Comparison of ENCODE assay signal across 31 cellular contexts in genomic region chr14:67782090-67782489, GRCh38.
"Had no signal": no experiment of that assay in that cellular context is flagged by ENCODE, and none has a peak within 500 bp of the region (broad histone marks: within the 10 kb centered on the region; RNA-seq: fewer than 3 reads in every experiment).

No MANE protein-coding gene starts in this region.

- H3K9me3 ChIP-seq: adrenal gland, body of pancreas, esophagus squamous epithelium had no signal

- DNase-seq: activated B cell treated with CpG ODN at 0.5 μM for 24 hours; activated CD4-positive, alpha-beta T cell treated with anti-CD3 and anti-CD28 coated beads for 48 hours; activated CD4-positive, alpha-beta T cell treated with anti-CD3 and anti-CD28 coated beads, Interleukin-2, amount 50 U/mL, for 1 hour; activated CD4-positive, alpha-beta T cell treated with anti-CD3 and anti-CD28 coated beads, Interleukin-2, amount 50 U/mL, for 48 hours; activated CD8-positive, alpha-beta memory T cell treated with anti-CD3 and anti-CD28 coated beads for 24 hours; activated CD8-positive, alpha-beta T cell treated with anti-CD3 and anti-CD28 coated beads for 36 hours; activated effector memory CD4-positive, alpha-beta T cell treated with anti-CD3 and anti-CD28 coated beads, Interleukin-2, amount 50 U/mL, for 16 hours; activated naive CD4-positive, alpha-beta T cell treated with anti-CD3 and anti-CD28 coated beads for 36 hours; activated naive CD8-positive, alpha-beta T cell treated with anti-CD3 and anti-CD28 coated beads for 36 hours; activated naive CD8-positive, alpha-beta T cell treated with anti-CD3 and anti-CD28 coated beads, Interleukin-2, amount 50 U/mL, for 24 hours; activated T-cell treated with anti-CD3 and anti-CD28 coated beads, Interleukin-2, amount 50 U/mL, for 4 hours; adrenal gland; amygdala; aorta; body of pancreas; caudate nucleus; cortex of kidney; dermis blood vessel endothelial cell; effector CD4-positive, alpha-beta T cell; effector memory CD8-positive, alpha-beta T cell; esophagus squamous epithelium; foreskin fibroblast; T-helper 1 cell; T-helper 17 cell; T1000; WERI-Rb-1 had no signal

- ATAC-seq: activated CD4-positive, CD25-positive, alpha-beta regulatory T cell treated with anti-CD3 and anti-CD28 coated beads, Interleukin-2, amount 50 U/mL, for 24 hours; activated CD8-positive, alpha-beta T cell treated with anti-CD3 and anti-CD28 coated beads for 36 hours; activated naive CD8-positive, alpha-beta T cell treated with anti-CD3 and anti-CD28 coated beads, Interleukin-2, amount 50 U/mL, for 24 hours; activated T-cell treated with anti-CD3 and anti-CD28 coated beads, Interleukin-2, amount 50 U/mL, for 4 hours; body of pancreas; effector memory CD8-positive, alpha-beta T cell; T-helper 17 cell had no signal

- H3K9me3 Mint-ChIP-seq: activated B cell treated with CpG ODN at 0.5 μM for 24 hours; activated CD8-positive, alpha-beta T cell treated with anti-CD3 and anti-CD28 coated beads for 36 hours; activated naive CD4-positive, alpha-beta T cell treated with anti-CD3 and anti-CD28 coated beads for 36 hours; activated naive CD4-positive, alpha-beta T cell treated with anti-CD3 and anti-CD28 coated beads, Interleukin-2, amount 50 U/mL, for 24 hours; activated naive CD8-positive, alpha-beta T cell treated with anti-CD3 and anti-CD28 coated beads for 36 hours; activated naive CD8-positive, alpha-beta T cell treated with anti-CD3 and anti-CD28 coated beads, Interleukin-2, amount 50 U/mL, for 24 hours; activated T-cell treated with anti-CD3 and anti-CD28 coated beads, Interleukin-2, amount 50 U/mL, for 4 hours; activated T-helper 2 cell treated with anti-CD3 and anti-CD28 coated beads, Interferon-gamma antibody, Interleukin-2, Interleukin-4, amounts not matched to agents 10 μg/mL and 5 μg/mL and 100 μg/mL, durations not matched to agents 14 hours and 24 hours and 36 hours; effector memory CD8-positive, alpha-beta T cell; T-helper 2 cell treated with Interferon-gamma antibody and Interleukin-4, amounts not matched to agents 5 μg/mL and 100 μg/mL, for 36 hours had no signal

- H3K4me1 Mint-ChIP-seq: activated B cell treated with CpG ODN at 0.5 μM for 24 hours; activated naive CD4-positive, alpha-beta T cell treated with anti-CD3 and anti-CD28 coated beads, Interleukin-2, amount 50 U/mL, for 24 hours; activated naive CD8-positive, alpha-beta T cell treated with anti-CD3 and anti-CD28 coated beads for 36 hours had no signal

- H3K4me3 ChIP-seq: adrenal gland, body of pancreas, esophagus squamous epithelium had no signal

- H3K4me3 Mint-ChIP-seq: activated B cell treated with CpG ODN at 0.5 μM for 24 hours; activated CD8-positive, alpha-beta T cell treated with anti-CD3 and anti-CD28 coated beads for 36 hours; activated naive CD4-positive, alpha-beta T cell treated with anti-CD3 and anti-CD28 coated beads for 36 hours; activated naive CD4-positive, alpha-beta T cell treated with anti-CD3 and anti-CD28 coated beads, Interleukin-2, amount 50 U/mL, for 24 hours; activated naive CD8-positive, alpha-beta T cell treated with anti-CD3 and anti-CD28 coated beads for 36 hours; activated naive CD8-positive, alpha-beta T cell treated with anti-CD3 and anti-CD28 coated beads, Interleukin-2, amount 50 U/mL, for 24 hours; activated T-cell treated with anti-CD3 and anti-CD28 coated beads, Interleukin-2, amount 50 U/mL, for 4 hours; effector memory CD8-positive, alpha-beta T cell; T-helper 17 cell; T-helper 2 cell treated with Interferon-gamma antibody and Interleukin-4, amounts not matched to agents 5 μg/mL and 100 μg/mL, for 36 hours had no signal

- H3K27me3 ChIP-seq: adrenal gland, body of pancreas, esophagus squamous epithelium had no signal

- H3K4me1 ChIP-seq: adrenal gland, body of pancreas had no signal

- H3K27ac ChIP-seq: adrenal gland, body of pancreas, epithelial cell of prostate, esophagus squamous epithelium, WERI-Rb-1 had no signal

- H3K27me3 Mint-ChIP-seq: activated B cell treated with CpG ODN at 0.5 μM for 24 hours; activated CD8-positive, alpha-beta T cell treated with anti-CD3 and anti-CD28 coated beads for 36 hours; activated naive CD4-positive, alpha-beta T cell treated with anti-CD3 and anti-CD28 coated beads, Interleukin-2, amount 50 U/mL, for 24 hours; activated naive CD8-positive, alpha-beta T cell treated with anti-CD3 and anti-CD28 coated beads for 36 hours; activated naive CD8-positive, alpha-beta T cell treated with anti-CD3 and anti-CD28 coated beads, Interleukin-2, amount 50 U/mL, for 24 hours; effector memory CD8-positive, alpha-beta T cell; T-helper 17 cell had no signal

- H3K27ac Mint-ChIP-seq: activated B cell treated with CpG ODN at 0.5 μM for 24 hours; activated CD8-positive, alpha-beta T cell treated with anti-CD3 and anti-CD28 coated beads for 36 hours; activated naive CD4-positive, alpha-beta T cell treated with anti-CD3 and anti-CD28 coated beads for 36 hours; activated naive CD4-positive, alpha-beta T cell treated with anti-CD3 and anti-CD28 coated beads, Interleukin-2, amount 50 U/mL, for 24 hours; activated naive CD8-positive, alpha-beta T cell treated with anti-CD3 and anti-CD28 coated beads for 36 hours; activated naive CD8-positive, alpha-beta T cell treated with anti-CD3 and anti-CD28 coated beads, Interleukin-2, amount 50 U/mL, for 24 hours; activated T-helper 2 cell treated with anti-CD3 and anti-CD28 coated beads, Interferon-gamma antibody, Interleukin-2, Interleukin-4, amounts not matched to agents 10 μg/mL and 5 μg/mL and 100 μg/mL, durations not matched to agents 14 hours and 24 hours and 36 hours; effector memory CD8-positive, alpha-beta T cell; T-helper 17 cell; T-helper 2 cell treated with Interferon-gamma antibody and Interleukin-4, amounts not matched to agents 5 μg/mL and 100 μg/mL, for 36 hours had no signal
